In the genomic region with DNA sequence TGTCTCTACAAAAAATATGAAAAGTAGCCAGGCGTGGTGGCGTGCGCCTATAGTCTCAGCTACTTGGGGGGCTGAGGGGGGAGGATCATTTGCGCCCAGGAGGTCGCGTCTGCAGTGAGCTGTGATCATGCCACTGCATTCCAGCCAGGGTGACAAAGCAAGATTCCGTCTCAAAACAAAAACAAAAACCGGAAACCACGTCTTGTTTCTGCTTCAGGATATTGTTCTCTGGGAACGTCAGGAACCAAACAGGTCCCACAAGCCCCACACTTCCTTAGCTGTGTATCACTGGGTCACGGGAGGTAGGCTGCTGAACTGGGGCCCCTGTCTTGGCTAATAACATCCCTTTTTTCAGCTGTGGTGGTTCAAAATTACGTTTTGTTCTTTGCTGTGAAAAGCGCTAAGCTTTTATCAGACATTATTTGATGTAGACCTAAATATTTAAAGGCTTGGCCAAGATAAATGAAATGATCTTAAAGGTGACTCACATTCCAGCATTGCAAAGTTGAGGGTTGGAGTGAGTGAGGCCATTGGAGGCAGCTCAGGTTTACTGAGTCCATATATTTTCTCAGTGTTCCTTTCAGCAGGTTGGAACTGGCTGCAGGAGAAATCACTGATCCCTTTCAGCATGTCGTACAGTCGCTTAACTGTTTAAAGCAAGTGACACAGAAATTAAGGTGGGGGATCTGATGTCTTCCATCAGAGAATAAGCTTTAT, we compare ENCODE assay signal across 10 cellular contexts. TPM values are rescaled to one million over a fixed set of nuclear protein-coding genes. Genes with fewer than 3 reads are reported as not detected.
DNase-seq lines count a peak whose midpoint lies in the region; ATAC-seq and TF ChIP-seq lines count a peak whose summit lies in the region.
"Had no signal": no experiment of that assay in that cellular context is flagged by ENCODE, and none has a peak within 500 bp of the region (broad histone marks: within the 10 kb centered on the region; RNA-seq: fewer than 3 reads in every experiment).

No MANE protein-coding gene starts in this region.

- DNase-seq in KBM-7 (peak; percentile 49), chondrocyte (ENCODE audit: low spot score) (no peak), left lobe of liver (ENCODE audit: low spot score) (no peak), thyroid gland (no peak), NCI-H1930 (lab: John Stamatoyannopoulos, UW) (no peak), GF-D8 (lab: John Stamatoyannopoulos, UW) (no peak), NCI-H345 (lab: John Stamatoyannopoulos, UW) (no peak)
- no peak for DNase-seq in activated CD4-positive, alpha-beta T cell treated with anti-CD3 and anti-CD28 coated beads, Interleukin-2, amount 10 ng/mL, durations not matched to agents 24 days and 14 days
- DNase-seq: activated CD4-positive, alpha-beta T cell treated with anti-CD3 and anti-CD28 coated beads for 1 hour; NCI-H2171 had no signal

- H3K27ac Mint-ChIP-seq in chondrocyte (ENCODE audit: unreplicated experiment), result peak overlapping the region; percentile 92
- no peak overlapping the region for H3K27ac Mint-ChIP-seq in activated CD4-positive, alpha-beta T cell treated with anti-CD3 and anti-CD28 coated beads, Interleukin-2, amount 10 ng/mL, durations not matched to agents 24 days and 14 days

- no peaks in the 10 kb centered on the region for H3K9me3 Mint-ChIP-seq in chondrocyte (ENCODE audit: low read depth)
- no peaks in the 10 kb centered on the region for H3K9me3 Mint-ChIP-seq in activated CD4-positive, alpha-beta T cell treated with anti-CD3 and anti-CD28 coated beads, Interleukin-2, amount 10 ng/mL, durations not matched to agents 24 days and 14 days

- peaks cover 0 to 34% of the 10 kb centered on the region in 2 donors for H3K4me1 ChIP-seq in thyroid gland

- 67 to 74% methylated on average over 15 of the region's 15 CpGs for WGBS in thyroid gland, 2 donors

- H3K27me3 ChIP-seq in thyroid gland, result no peaks in the 10 kb centered on the region

- intact Hi-C loops in thyroid gland (cut with DNase I), result no loop called here
- intact Hi-C loops in activated CD4-positive, alpha-beta T cell treated with anti-CD3 and anti-CD28 coated beads, Interleukin-2, amount 10 ng/mL, durations not matched to agents 24 days and 14 days (cut with micrococcal nuclease), result no loop called here

- TF ChIP-seq CTCF in chondrocyte (IDR thresholded peaks at IDR 0.05) (no peak), thyroid gland (IDR thresholded peaks at IDR 0.05) (no peak)

- H3K36me3 Mint-ChIP-seq in chondrocyte (ENCODE audit: low read depth), result no peaks in the 10 kb centered on the region
- peaks cover 4% of the 10 kb centered on the region for H3K36me3 Mint-ChIP-seq in activated CD4-positive, alpha-beta T cell treated with anti-CD3 and anti-CD28 coated beads, Interleukin-2, amount 10 ng/mL, durations not matched to agents 24 days and 14 days (ENCODE audit: low read depth)

- peak; percentile 55 for ATAC-seq in left lobe of liver

- H3K4me1 Mint-ChIP-seq in chondrocyte (ENCODE audit: low read depth), result peaks cover 67% of the 10 kb centered on the region
- H3K4me1 Mint-ChIP-seq in activated CD4-positive, alpha-beta T cell treated with anti-CD3 and anti-CD28 coated beads, Interleukin-2, amount 10 ng/mL, durations not matched to agents 24 days and 14 days, result peaks cover 45% of the 10 kb centered on the region

- H3K4me3 ChIP-seq in thyroid gland (replicated peaks in 1 of 3), result no peak overlapping the region

- no peaks in the 10 kb centered on the region for H3K27me3 Mint-ChIP-seq in chondrocyte (ENCODE audit: low read depth)
- H3K27me3 Mint-ChIP-seq in activated CD4-positive, alpha-beta T cell treated with anti-CD3 and anti-CD28 coated beads, Interleukin-2, amount 10 ng/mL, durations not matched to agents 24 days and 14 days, result no peaks in the 10 kb centered on the region

- H3K27ac ChIP-seq in thyroid gland, result peak overlapping the region; percentile 53 to 82 (median 63)

- H3K9me3 ChIP-seq in thyroid gland, result no peaks in the 10 kb centered on the region

- no peak overlapping the region for H3K4me3 Mint-ChIP-seq in chondrocyte (ENCODE audit: unreplicated experiment)
- H3K4me3 Mint-ChIP-seq in activated CD4-positive, alpha-beta T cell treated with anti-CD3 and anti-CD28 coated beads, Interleukin-2, amount 10 ng/mL, durations not matched to agents 24 days and 14 days, result no peak overlapping the region

- H3K36me3 ChIP-seq in thyroid gland, result no peaks in the 10 kb centered on the region

- in situ Hi-C loops in KBM-7 (cut with MboI; ENCODE audit: low pct_unique_long_range_greater_than_20kb, low sequenced_read_pairs), result no loop called here

- no peak for TF ChIP-seq POLR2A in thyroid gland (IDR thresholded peaks at IDR 0.05)

RNA-seq across cellular contexts. Expression of gene SEC14L1, which starts 16.4 kb away (rescaled TPM):
- total RNA-seq in chondrocyte, result 47.1 to 60.0 TPM (median 51.8 TPM) in 3 replicates
- 20.1 TPM for total RNA-seq in left lobe of liver
- 100 to 1,000 TPM in 2 of 4 donors, 10 to 100 TPM in 2; 57.6 to 287 (median 102) TPM for total RNA-seq in thyroid gland
- total RNA-seq in activated CD4-positive, alpha-beta T cell treated with anti-CD3 and anti-CD28 coated beads, Interleukin-2, amount 10 ng/mL, durations not matched to agents 24 days and 14 days, result 71.4 and 73.1 TPM in 2 replicates
